Comparison of ENCODE assay signal across 10 cellular contexts in the genomic region with DNA sequence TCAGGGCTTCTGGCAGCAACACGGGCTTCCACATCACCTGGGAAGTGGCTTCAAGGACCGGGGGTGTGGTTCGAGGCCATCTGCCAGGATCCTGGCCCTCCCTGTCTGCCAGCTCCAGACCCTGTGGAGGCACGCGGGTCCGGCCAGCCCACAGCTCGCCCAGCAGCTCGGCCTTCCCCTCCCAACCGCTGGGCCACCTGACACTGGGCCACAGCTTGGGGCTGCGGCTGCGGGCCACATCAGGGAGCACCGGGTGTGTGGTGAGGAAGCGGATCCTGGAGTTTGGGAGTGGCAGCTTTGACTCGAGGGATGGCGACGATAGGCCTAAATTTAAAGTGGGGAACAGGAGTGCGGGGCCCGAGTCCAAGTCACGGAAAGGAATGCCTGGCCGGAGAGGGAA. TPM values are rescaled to one million over a fixed set of nuclear protein-coding genes. Genes with fewer than 3 reads are reported as not detected.
DNase-seq lines count a peak whose midpoint lies in the region; ATAC-seq and TF ChIP-seq lines count a peak whose summit lies in the region.
"Had no signal": no experiment of that assay in that cellular context is flagged by ENCODE, and none has a peak within 500 bp of the region (broad histone marks: within the 10 kb centered on the region; RNA-seq: fewer than 3 reads in every experiment).

No MANE protein-coding gene starts in this region.

- H3K27me3 ChIP-seq in ACC112 (ENCODE audit: insufficient read depth, low read length) (peaks cover 3% of the 10 kb centered on the region; the same call in 1 of the 2 replicates), endodermal cell (ENCODE audit: control insufficient read depth, insufficient read depth, low read length, poor library complexity, severe bottlenecking) (no peaks in the 10 kb centered on the region)

- peak overlapping the region; percentile 53 for H2AFZ ChIP-seq in ACC112 (ENCODE audit: low read length, unreplicated experiment)

- H3K27ac ChIP-seq in ACC112 (ENCODE audit: low read depth, low read length) (no peak overlapping the region), endodermal cell (ENCODE audit: low read depth, low read length) (no peak overlapping the region)

- peaks cover 6% of the 10 kb centered on the region for H3K4me1 Mint-ChIP-seq in endodermal cell
- H3K4me1 Mint-ChIP-seq in activated T-helper 2 cell treated with anti-CD3 and anti-CD28 coated beads, Interferon-gamma antibody, Interleukin-2, Interleukin-4, amounts not matched to agents 10 μg/mL and 5 μg/mL and 100 μg/mL, durations not matched to agents 14 hours and 24 hours and 36 hours (ENCODE audit: low read depth), result peaks cover 10% of the 10 kb centered on the region
- H3K4me1 Mint-ChIP-seq: neural crest cell had no signal

- intact Hi-C loops in activated T-helper 2 cell treated with anti-CD3 and anti-CD28 coated beads, Interferon-gamma antibody, Interleukin-2, Interleukin-4, amounts not matched to agents 10 μg/mL and 5 μg/mL and 100 μg/mL, durations not matched to agents 14 hours and 24 hours and 36 hours (cut with micrococcal nuclease), result no loop called here

- TF ChIP-seq CTCF in HFF-Myc (IDR thresholded peaks at IDR 0.05; ENCODE audit: low read depth, low read length, missing control alignments) (no peak), endodermal cell (conservative IDR thresholded peaks at IDR 0.05) (no peak)

- no peak overlapping the region for H3K27ac Mint-ChIP-seq in endodermal cell
- no peak overlapping the region for H3K27ac Mint-ChIP-seq in activated T-helper 2 cell treated with anti-CD3 and anti-CD28 coated beads, Interferon-gamma antibody, Interleukin-2, Interleukin-4, amounts not matched to agents 10 μg/mL and 5 μg/mL and 100 μg/mL, durations not matched to agents 14 hours and 24 hours and 36 hours

- H3K9me3 ChIP-seq in endodermal cell (ENCODE audit: control insufficient read depth, low read length), result no peaks in the 10 kb centered on the region

- H3K4me3 ChIP-seq in ACC112 (ENCODE audit: low read depth, low read length) (peak overlapping the region; percentile 74), HFF-Myc (replicated peaks; ENCODE audit: low read depth, low read length) (peak overlapping the region; percentile 29), endodermal cell (ENCODE audit: low read length) (no peak overlapping the region)

- no peak overlapping the region for H3K9ac ChIP-seq in endodermal cell (ENCODE audit: extremely low read depth, low read length, poor library complexity, severe bottlenecking)

- DNase-seq in HFF-Myc (ENCODE audit: extremely low read depth, low read depth), result no peak
- DNase-seq in endodermal cell, result peak; percentile 54
- DNase-seq in myocyte (ENCODE audit: low read depth), result peak; percentile 59
- DNase-seq in amniotic stem cell (lab: John Stamatoyannopoulos, UW), result no peak
- no peak for DNase-seq in NCI-H345 (lab: John Stamatoyannopoulos, UW)
- no peak for DNase-seq in activated T-helper 2 cell treated with anti-CD3 and anti-CD28 coated beads, Interferon-gamma antibody, Interleukin-2, Interleukin-4, amounts not matched to agents 10 μg/mL and 5 μg/mL and 100 μg/mL, durations not matched to agents 14 hours and 24 hours and 36 hours (ENCODE audit: low spot score)
- DNase-seq: NCI-H2171 had no signal

- H3K4me1 ChIP-seq in ACC112 (ENCODE audit: control insufficient read depth, insufficient read depth, low read length, unreplicated experiment) (peaks cover 3% of the 10 kb centered on the region), endodermal cell (ENCODE audit: control insufficient read depth, insufficient read depth, low read length) (no peaks in the 10 kb centered on the region)

- no peaks in the 10 kb centered on the region for H3K36me3 Mint-ChIP-seq in endodermal cell (ENCODE audit: low read depth)
- H3K36me3 Mint-ChIP-seq in activated T-helper 2 cell treated with anti-CD3 and anti-CD28 coated beads, Interferon-gamma antibody, Interleukin-2, Interleukin-4, amounts not matched to agents 10 μg/mL and 5 μg/mL and 100 μg/mL, durations not matched to agents 14 hours and 24 hours and 36 hours (ENCODE audit: low read depth), result no peaks in the 10 kb centered on the region

- H3K27me3 Mint-ChIP-seq in endodermal cell (ENCODE audit: insufficient read depth), result peaks cover 11% of the 10 kb centered on the region
- peaks cover 12% of the 10 kb centered on the region for H3K27me3 Mint-ChIP-seq in activated T-helper 2 cell treated with anti-CD3 and anti-CD28 coated beads, Interferon-gamma antibody, Interleukin-2, Interleukin-4, amounts not matched to agents 10 μg/mL and 5 μg/mL and 100 μg/mL, durations not matched to agents 14 hours and 24 hours and 36 hours (ENCODE audit: low read depth)

- no peak overlapping the region for H3K4me3 Mint-ChIP-seq in endodermal cell
- H3K4me3 Mint-ChIP-seq in activated T-helper 2 cell treated with anti-CD3 and anti-CD28 coated beads, Interferon-gamma antibody, Interleukin-2, Interleukin-4, amounts not matched to agents 10 μg/mL and 5 μg/mL and 100 μg/mL, durations not matched to agents 14 hours and 24 hours and 36 hours (ENCODE audit: low read depth), result no peak overlapping the region
- H3K4me3 Mint-ChIP-seq: neural crest cell had no signal

- H3K36me3 ChIP-seq in ACC112 (ENCODE audit: insufficient read depth, low read length), result no peaks in the 10 kb centered on the region
- H3K36me3 ChIP-seq in endodermal cell (ENCODE audit: control insufficient read depth, insufficient read depth, low read length), result no peaks in the 10 kb centered on the region

- no peaks in the 10 kb centered on the region for H3K79me2 ChIP-seq in ACC112 (ENCODE audit: control insufficient read depth, insufficient read depth, low read length, unreplicated experiment)

- no peak for ATAC-seq in GM21390 (IDR thresholded peaks at IDR 0.05; ENCODE audit: unreplicated experiment)

- WGBS in endodermal cell (ENCODE audit: insufficient coverage in 1 of 2, insufficient read length in 1 of 2), 2 experiments, result 92 to 98% methylated on average over 16 to 20 of the region's 20 CpGs

- peaks cover under 1% of the 10 kb centered on the region for H3K9me3 Mint-ChIP-seq in endodermal cell
- H3K9me3 Mint-ChIP-seq in activated T-helper 2 cell treated with anti-CD3 and anti-CD28 coated beads, Interferon-gamma antibody, Interleukin-2, Interleukin-4, amounts not matched to agents 10 μg/mL and 5 μg/mL and 100 μg/mL, durations not matched to agents 14 hours and 24 hours and 36 hours, result no peaks in the 10 kb centered on the region
- H3K9me3 Mint-ChIP-seq: neural crest cell had no signal

RNA-seq across cellular contexts. Expression of a gene that starts 6.9 kb away (rescaled TPM):
- total RNA-seq in endodermal cell (1 to 10 TPM; 3.8 to 4.8 TPM), myocyte (0.26 and 1.4 TPM in 2 replicates)
- polyA plus RNA-seq in endodermal cell (2013, experiment 1 of 2), result 6.2 TPM
- polyA plus RNA-seq in endodermal cell (2013, experiment 2 of 2), result 4.3 TPM
- polyA plus RNA-seq in myocyte (2012), result 1.9 TPM
- total RNA-seq in activated T-helper 2 cell treated with anti-CD3 and anti-CD28 coated beads, Interferon-gamma antibody, Interleukin-2, Interleukin-4, amounts not matched to agents 10 μg/mL and 5 μg/mL and 100 μg/mL, durations not matched to agents 14 hours and 24 hours and 36 hours, result 1.6 and 1.9 TPM in 2 replicates

RNA-seq across cellular contexts. Expression of a gene that starts 7.1 kb away (rescaled TPM):
- total RNA-seq in endodermal cell (10 to 100 TPM; 43.1 to 69.4 TPM), myocyte (7.8 TPM in 2 replicates)
- polyA plus RNA-seq in endodermal cell (2013, experiment 1 of 2), result 75.7 TPM
- 65.9 TPM for polyA plus RNA-seq in endodermal cell (2013, experiment 2 of 2)
- 22.6 TPM for polyA plus RNA-seq in myocyte (2012)
- total RNA-seq in activated T-helper 2 cell treated with anti-CD3 and anti-CD28 coated beads, Interferon-gamma antibody, Interleukin-2, Interleukin-4, amounts not matched to agents 10 μg/mL and 5 μg/mL and 100 μg/mL, durations not matched to agents 14 hours and 24 hours and 36 hours, result 76.7 and 78.0 TPM in 2 replicates

RNA-seq across cellular contexts. Expression of a gene that starts 27.3 kb away (rescaled TPM):
- total RNA-seq in endodermal cell (100 to 1,000 TPM in 1 of 2 donors, 10 to 100 TPM in 1; 83.6 to 117 TPM), myocyte (43.3 and 56.6 TPM in 2 replicates)
- polyA plus RNA-seq in endodermal cell (2013, experiment 1 of 2), result 35.7 TPM
- 34.4 TPM for polyA plus RNA-seq in endodermal cell (2013, experiment 2 of 2)
- 32.8 TPM for polyA plus RNA-seq in myocyte (2012)
- 2.2 and 3.9 TPM in 2 replicates for total RNA-seq in activated T-helper 2 cell treated with anti-CD3 and anti-CD28 coated beads, Interferon-gamma antibody, Interleukin-2, Interleukin-4, amounts not matched to agents 10 μg/mL and 5 μg/mL and 100 μg/mL, durations not matched to agents 14 hours and 24 hours and 36 hours

RNA-seq across cellular contexts. Expression of a gene that starts 34.4 kb away (rescaled TPM):
- total RNA-seq in endodermal cell, result 100 to 1,000 TPM; 159 to 213 TPM
- 157 TPM for polyA plus RNA-seq in endodermal cell (2013, experiment 1 of 2)
- polyA plus RNA-seq in endodermal cell (2013, experiment 2 of 2), result 131 TPM
- 121 and 123 TPM in 2 replicates for total RNA-seq in myocyte
- 183 TPM for polyA plus RNA-seq in myocyte (2012)
- total RNA-seq in activated T-helper 2 cell treated with anti-CD3 and anti-CD28 coated beads, Interferon-gamma antibody, Interleukin-2, Interleukin-4, amounts not matched to agents 10 μg/mL and 5 μg/mL and 100 μg/mL, durations not matched to agents 14 hours and 24 hours and 36 hours, result 91.1 and 104 TPM in 2 replicates

RNA-seq across cellular contexts. Expression of a gene that starts 40.4 kb away (rescaled TPM):
- 10 to 100 TPM; 23.9 to 38.8 TPM for total RNA-seq in endodermal cell
- polyA plus RNA-seq in endodermal cell (2013, experiment 1 of 2), result 23.4 TPM
- 17.1 TPM for polyA plus RNA-seq in endodermal cell (2013, experiment 2 of 2)
- 20.0 and 30.8 TPM in 2 replicates for total RNA-seq in myocyte
- 40.0 TPM for polyA plus RNA-seq in myocyte (2012)
- total RNA-seq in activated T-helper 2 cell treated with anti-CD3 and anti-CD28 coated beads, Interferon-gamma antibody, Interleukin-2, Interleukin-4, amounts not matched to agents 10 μg/mL and 5 μg/mL and 100 μg/mL, durations not matched to agents 14 hours and 24 hours and 36 hours, result 45.2 and 48.5 TPM in 2 replicates

Comparison
In these comparisons a context has a peak if more than half of its experiments do, and no peak if none do; other contexts are left out.
1. DNase-seq: peak in endodermal cell (single experiment) and myocyte (single experiment); none in HFF-Myc (single experiment), amniotic stem cell (single experiment), NCI-H345 (single experiment) and activated T-helper 2 cell treated with anti-CD3 and anti-CD28 coated beads, Interferon-gamma antibody, Interleukin-2, Interleukin-4, amounts not matched to agents 10 μg/mL and 5 μg/mL and 100 μg/mL, durations not matched to agents 14 hours and 24 hours and 36 hours (single experiment).